ENCODE assay signal across 17 cellular contexts in genomic region chr20:13756551-13756950, GRCh38.
"Had no signal": no experiment of that assay in that cellular context is flagged by ENCODE, and none has a peak within 500 bp of the region (broad histone marks: within the 10 kb centered on the region; RNA-seq: fewer than 3 reads in every experiment).

No MANE protein-coding gene starts in this region.

- H3K9me3 ChIP-seq: gastrocnemius medialis, heart right ventricle, mucosa of descending colon, neutrophil, stomach, thoracic aorta had no signal

- H3K27me3 ChIP-seq: gastrocnemius medialis, heart right ventricle, neutrophil, stomach had no signal

- H3K27ac ChIP-seq: gastrocnemius medialis, heart right ventricle, neutrophil, stomach had no signal

- DNase-seq: effector memory CD8-positive, alpha-beta T cell; erythroblast; gastrocnemius medialis; heart right ventricle; hypothalamus; mucosa of descending colon; naive thymus-derived CD8-positive, alpha-beta T cell; stimulated activated naive CD4-positive, alpha-beta T cell; stomach; substantia nigra; trophoblast cell had no signal

- H3K4me3 ChIP-seq: gastrocnemius medialis, heart right ventricle, mucosa of descending colon, stomach, thoracic aorta had no signal

- ATAC-seq: effector memory CD8-positive, alpha-beta T cell; gastrocnemius medialis; heart right ventricle; left lobe of liver; mucosa of descending colon; naive thymus-derived CD8-positive, alpha-beta T cell; sciatic nerve had no signal

- FAIRE-seq: colon, islet of Langerhans had no signal

- H3K4me1 ChIP-seq: gastrocnemius medialis, heart right ventricle, stomach had no signal
